ENCODE assay signal across 21 cellular contexts in genomic region chr19:19510432-19510831, GRCh38. TPM values are rescaled to one million over a fixed set of nuclear protein-coding genes. Genes with fewer than 3 reads are reported as not detected.
A peak's percentile ranks its signal among the peaks of the same experiment; 100 is the strongest.
DNase-seq lines count a peak whose midpoint lies in the region; ATAC-seq, FAIRE-seq and TF ChIP-seq lines count a peak whose summit lies in the region.
"Had no signal": no experiment of that assay in that cellular context is flagged by ENCODE, and none has a peak within 500 bp of the region (broad histone marks: within the 10 kb centered on the region; RNA-seq: fewer than 3 reads in every experiment).

No MANE protein-coding gene starts in this region.

- H3K9ac ChIP-seq in DND-41 (ENCODE audit: low read depth, low read length) (no peak overlapping the region), astrocyte (ENCODE audit: low read length) (no peak overlapping the region)

- H3K4me3 Mint-ChIP-seq in GM23338 (no peak overlapping the region), astrocyte (ENCODE audit: unreplicated experiment) (no peak overlapping the region)
- no peak overlapping the region for H3K4me3 Mint-ChIP-seq in naive thymus-derived CD8-positive, alpha-beta T cell
- H3K4me3 Mint-ChIP-seq: activated CD4-positive, alpha-beta T cell treated with anti-CD3 and anti-CD28 coated beads for 36 hours had no signal

- peak; percentile 15; the same call in 2 of the 3 replicates for ATAC-seq in DND-41 (ENCODE audit: insufficient read depth, low read depth)
- ATAC-seq in GM23338 = peak; percentile 58
- ATAC-seq in naive thymus-derived CD8-positive, alpha-beta T cell = no peak
- ATAC-seq: activated CD4-positive, alpha-beta T cell treated with anti-CD3 and anti-CD28 coated beads for 36 hours; body of pancreas; gastroesophageal sphincter; left ventricle myocardium superior had no signal

- peaks cover 23% of the 10 kb centered on the region for H3K27me3 Mint-ChIP-seq in GM23338 (ENCODE audit: insufficient read depth, low read depth, poor library complexity)
- no peaks in the 10 kb centered on the region for H3K27me3 Mint-ChIP-seq in astrocyte (ENCODE audit: low read depth, unreplicated experiment)
- H3K27me3 Mint-ChIP-seq in naive thymus-derived CD8-positive, alpha-beta T cell = no peaks in the 10 kb centered on the region
- H3K27me3 Mint-ChIP-seq: activated CD4-positive, alpha-beta T cell treated with anti-CD3 and anti-CD28 coated beads for 36 hours had no signal

- H3K4me1 Mint-ChIP-seq in GM23338 = peaks cover 16% of the 10 kb centered on the region
- H3K4me1 Mint-ChIP-seq in astrocyte (ENCODE audit: low read depth, unreplicated experiment) = no peaks in the 10 kb centered on the region
- peaks cover 0 to 4% (median 0%) of the 10 kb centered on the region in 4 donors for H3K4me1 Mint-ChIP-seq in naive thymus-derived CD8-positive, alpha-beta T cell

- POLR2A ChIA-PET in naive thymus-derived CD8-positive, alpha-beta T cell (lab: Charles Lee) = interaction anchor here (0.7 kb wide), 1 partner anchor 266 kb away, joined by 7 read pairs; no protein-coding TSS in a partner anchor

- H3K4me2 ChIP-seq in DND-41 (ENCODE audit: insufficient read depth, low read length) = no peak overlapping the region
- no peak overlapping the region for H3K4me2 ChIP-seq in GM23338
- no peak overlapping the region for H3K4me2 ChIP-seq in astrocyte (ENCODE audit: low read length)

- H3K36me3 Mint-ChIP-seq in GM23338 (ENCODE audit: low read depth) (peaks cover 19% of the 10 kb centered on the region), astrocyte (ENCODE audit: low read depth, unreplicated experiment) (peaks cover 12% of the 10 kb centered on the region)
- H3K36me3 Mint-ChIP-seq in naive thymus-derived CD8-positive, alpha-beta T cell = peaks cover 0 to 23% (median 3%) of the 10 kb centered on the region in 3 donors

- H3K9me2 ChIP-seq in GM23338 (ENCODE audit: insufficient read depth) = no peaks in the 10 kb centered on the region

- no peaks in the 10 kb centered on the region for H3K9me3 ChIP-seq in DND-41 (ENCODE audit: insufficient read depth, low read length, severe bottlenecking)
- H3K9me3 ChIP-seq in astrocyte (ENCODE audit: insufficient read depth, low read depth, low read length) = peaks cover 11% of the 10 kb centered on the region
- H3K9me3 ChIP-seq: BE2C, body of pancreas, tibial artery had no signal

- DNase-seq in DND-41 (no peak), GM23338 (ENCODE audit: low spot score) (peak; percentile 70), astrocyte (ENCODE audit: low read depth) (no peak), AG20443 (ENCODE audit: low spot score) (no peak), activated gamma-delta T cell (lab: John Stamatoyannopoulos, UW) (no peak)
- DNase-seq in naive thymus-derived CD8-positive, alpha-beta T cell = no peak
- DNase-seq in stimulated activated CD4-positive, alpha-beta T cell treated with anti-CD3 and anti-CD28 coated beads, Interleukin-4, amount 100 ng/mL, for 24 hours = no peak
- DNase-seq: activated CD4-positive, alpha-beta T cell treated with anti-CD3 and anti-CD28 coated beads for 36 hours; activated naive CD4-positive, alpha-beta T cell treated with Interleukin-2 at 50 U/mL for 16 hours; BE2C; body of pancreas; H7; left ventricle myocardium superior; NCI-H1417 treated with DMSO at 0.1 percent for 48 hours; NCI-H2227 treated with DMSO at 0.1 percent for 48 hours; SIG-M5; T-helper 9 cell; tibial artery had no signal

- H3K27ac Mint-ChIP-seq in GM23338 = no peak overlapping the region
- H3K27ac Mint-ChIP-seq in astrocyte (ENCODE audit: unreplicated experiment) = peak overlapping the region; percentile 8
- peak overlapping the region in 7 of 10 donors; percentile 22 to 54 (median 41) for H3K27ac Mint-ChIP-seq in naive thymus-derived CD8-positive, alpha-beta T cell
- H3K27ac Mint-ChIP-seq: activated CD4-positive, alpha-beta T cell treated with anti-CD3 and anti-CD28 coated beads for 36 hours had no signal

- H3K36me3 ChIP-seq in DND-41 (ENCODE audit: insufficient read depth, low read length) (peaks cover 32% of the 10 kb centered on the region), GM23338 (ENCODE audit: insufficient read depth) (peaks cover 4% of the 10 kb centered on the region; the same call in 1 of the 2 replicates), astrocyte (ENCODE audit: insufficient read depth, low read length) (peaks cover 9% of the 10 kb centered on the region)

- H3K27me3 ChIP-seq in DND-41 (ENCODE audit: insufficient read depth, low read length, poor library complexity) (no peaks in the 10 kb centered on the region), GM23338 (ENCODE audit: insufficient read depth) (no peaks in the 10 kb centered on the region), astrocyte (ENCODE audit: insufficient read depth, low read length) (no peaks in the 10 kb centered on the region)
- H3K27me3 ChIP-seq: BE2C, body of pancreas, gastroesophageal sphincter, tibial artery had no signal

- H3F3A ChIP-seq in GM23338 (replicated peaks; ENCODE audit: low read depth) = peaks cover 19% of the 10 kb centered on the region; the same call in 1 of the 2 replicates

- H4K20me1 ChIP-seq in DND-41 (ENCODE audit: insufficient read depth, low read length) (peaks cover 7% of the 10 kb centered on the region; the same call in 1 of the 2 replicates), GM23338 (replicated peaks; ENCODE audit: insufficient read depth) (no peaks in the 10 kb centered on the region), astrocyte (ENCODE audit: insufficient read depth, low read length) (peaks cover 3% of the 10 kb centered on the region)

- H3K27ac ChIP-seq in DND-41 (ENCODE audit: low read length) (no peak overlapping the region), GM23338 (ENCODE audit: low read depth) (no peak overlapping the region), astrocyte (ENCODE audit: low read depth, low read length) (no peak overlapping the region)
- H3K27ac ChIP-seq: body of pancreas, coronary artery, gastroesophageal sphincter, tibial artery had no signal

- no peak for TF ChIP-seq CTCF in DND-41 (IDR thresholded peaks at IDR 0.05; ENCODE audit: borderline replicate concordance, extremely low read depth, low read length, poor library complexity, severe bottlenecking)
- no peak for TF ChIP-seq CTCF in GM23338 (conservative IDR thresholded peaks at IDR 0.05; ENCODE audit: low read depth in 2 of 2)
- TF ChIP-seq CTCF in astrocyte (IDR thresholded peaks at IDR 0.05; ENCODE audit: insufficient read depth, low read depth, low read length) = no peak

- H3K4me3 ChIP-seq in DND-41 (ENCODE audit: low read depth in 1 of 2, low read length in 2 of 2) (no peak overlapping the region), GM23338 (no peak overlapping the region), astrocyte (ENCODE audit: insufficient read depth, low read depth, low read length) (no peak overlapping the region)
- H3K4me3 ChIP-seq: body of pancreas, coronary artery, gastroesophageal sphincter, tibial artery had no signal

- H2AFZ ChIP-seq in DND-41 (ENCODE audit: low read depth, low read length) (no peak overlapping the region), GM23338 (no peak overlapping the region), astrocyte (ENCODE audit: low read depth, low read length) (no peak overlapping the region)

- peaks cover 8% of the 10 kb centered on the region for H3K4me1 ChIP-seq in DND-41 (ENCODE audit: insufficient read depth, low read length)
- no peaks in the 10 kb centered on the region for H3K4me1 ChIP-seq in GM23338 (ENCODE audit: insufficient read depth)
- H3K4me1 ChIP-seq in astrocyte (ENCODE audit: insufficient read depth, low read length) = peaks cover under 1% of the 10 kb centered on the region
- H3K4me1 ChIP-seq: BE2C had no signal

- no peak for FAIRE-seq in astrocyte (lab: Jason Lieb, UNC)
- FAIRE-seq: GM18507 had no signal

- H3K9me3 Mint-ChIP-seq in GM23338 (no peaks in the 10 kb centered on the region; the same call in 2 of the 3 replicates), astrocyte (ENCODE audit: unreplicated experiment) (peaks cover 3% of the 10 kb centered on the region)
- no peaks in the 10 kb centered on the region for H3K9me3 Mint-ChIP-seq in naive thymus-derived CD8-positive, alpha-beta T cell

- peaks cover 9% of the 10 kb centered on the region for H3K79me2 ChIP-seq in DND-41 (ENCODE audit: insufficient read depth, low read length)
- H3K79me2 ChIP-seq in GM23338 (replicated peaks; ENCODE audit: insufficient read depth) = no peaks in the 10 kb centered on the region
- no peaks in the 10 kb centered on the region for H3K79me2 ChIP-seq in astrocyte (ENCODE audit: insufficient read depth, low read length)

TF ChIP-seq in GM23338, 12 proteins besides CTCF, POLR2A, EP300 and RAD21 (continues in another document):
- TF ChIP-seq NANOG (IDR thresholded peaks at IDR 0.05; ENCODE audit: borderline replicate concordance) = no peak
- TF ChIP-seq STAT1 (IDR thresholded peaks at IDR 0.05; ENCODE audit: unreplicated experiment) = no peak
- TF ChIP-seq CREB1 (CRISPR knock-in tag; IDR thresholded peaks at IDR 0.05; ENCODE audit: low read depth) = no peak

RNA-seq across cellular contexts. Expression of gene TSSK6, which starts 4.9 kb away (rescaled TPM):
- 4.5 and 4.9 TPM in 2 replicates for total RNA-seq in GM23338 (2014; rRNA removed; shearing (Covaris generic))
- polyA plus RNA-seq in GM23338 (2016; fragmentation: Nextera tagmentation; extraction: Ambion mirVana) = 0.28 and 0.63 TPM in 2 replicates
- total RNA-seq in astrocyte = 1.8 TPM in 2 replicates
- 10 to 100 TPM in 1 of 2 experiments, 1 to 10 TPM in 1; 9.3 to 10.8 TPM for total RNA-seq in naive thymus-derived CD8-positive, alpha-beta T cell
- polyA plus RNA-seq in naive thymus-derived CD8-positive, alpha-beta T cell = 1 to 10 TPM in 2 of 3 donors, under 1 TPM in 1; 0.59 to 3.7 (median 3.1) TPM

RNA-seq across cellular contexts. Expression of gene NDUFA13, which starts 5.6 kb away (rescaled TPM):
- total RNA-seq in GM23338 (2014; rRNA removed; shearing (Covaris generic)) = 37.6 and 143 TPM in 2 replicates
- 598 and 619 TPM in 2 replicates for polyA plus RNA-seq in GM23338 (2016; fragmentation: Nextera tagmentation; extraction: Ambion mirVana)
- total RNA-seq in astrocyte = 311 and 347 TPM in 2 replicates
- total RNA-seq in naive thymus-derived CD8-positive, alpha-beta T cell = 100 to 1,000 TPM; 177 to 180 TPM
- polyA plus RNA-seq in naive thymus-derived CD8-positive, alpha-beta T cell = 100 to 1,000 TPM; 329 to 360 (median 338) TPM

RNA-seq across cellular contexts. Expression of gene YJEFN3, which starts 18.3 kb away (rescaled TPM):
- total RNA-seq in GM23338 (2014; rRNA removed; shearing (Covaris generic)) = 0.85 and 3.5 TPM in 2 replicates
- 3.7 and 6.5 TPM in 2 replicates for polyA plus RNA-seq in GM23338 (2016; fragmentation: Nextera tagmentation; extraction: Ambion mirVana)
- total RNA-seq in astrocyte = 8.1 and 9.8 TPM in 2 replicates
- 10 to 100 TPM; 11.1 to 12.8 TPM for total RNA-seq in naive thymus-derived CD8-positive, alpha-beta T cell
- under 1 TPM in 2 of 3 donors, not detected in 1; 0.08 to 0.63 TPM for polyA plus RNA-seq in naive thymus-derived CD8-positive, alpha-beta T cell

RNA-seq across cellular contexts. Expression of gene CILP2, which starts 27.6 kb away (rescaled TPM):
- total RNA-seq in GM23338 (2014; rRNA removed; shearing (Covaris generic)) = 17.0 and 21.6 TPM in 2 replicates
- 4.0 and 5.0 TPM in 2 replicates for polyA plus RNA-seq in GM23338 (2016; fragmentation: Nextera tagmentation; extraction: Ambion mirVana)
- total RNA-seq in astrocyte = 3.9 and 6.0 TPM in 2 replicates
- under 1 TPM; 0.31 to 0.41 TPM for total RNA-seq in naive thymus-derived CD8-positive, alpha-beta T cell
- polyA plus RNA-seq in naive thymus-derived CD8-positive, alpha-beta T cell = under 1 TPM in 2 of 3 donors, not detected in 1; 0.56 to 0.64 TPM

Comparison
In these comparisons a context has a peak if more than half of its experiments do, and no peak if none do; other contexts are left out.
1. ATAC-seq: peak in DND-41 (single experiment) and GM23338 (single experiment); none in naive thymus-derived CD8-positive, alpha-beta T cell (0 of 2).